In genomic region chr10:86367339-86367951, GRCh38 we compare ENCODE assay signal across 8 cellular contexts. TPM values are rescaled to one million over a fixed set of nuclear protein-coding genes. Genes with fewer than 3 reads are reported as not detected.
A peak's percentile ranks its signal among the peaks of the same experiment; 100 is the strongest.
DNase-seq lines count a peak whose midpoint lies in the region; ATAC-seq and TF ChIP-seq lines count a peak whose summit lies in the region.
"Had no signal": no experiment of that assay in that cellular context is flagged by ENCODE, and none has a peak within 500 bp of the region (broad histone marks: within the 10 kb centered on the region; RNA-seq: fewer than 3 reads in every experiment).

No MANE protein-coding gene starts in this region.

- no peak overlapping the region for H3K27ac ChIP-seq in smooth muscle cell (ENCODE audit: low read depth)

- peaks cover 25% of the 10 kb centered on the region for H4K20me1 ChIP-seq in smooth muscle cell (ENCODE audit: low read depth)

- H3K9me3 Mint-ChIP-seq in activated CD4-positive, alpha-beta T cell treated with anti-CD3 and anti-CD28 coated beads, Interleukin-2, amount 10 ng/mL, durations not matched to agents 24 days and 14 days = no peaks in the 10 kb centered on the region

- no peaks in the 10 kb centered on the region for H3K79me2 ChIP-seq in smooth muscle cell (ENCODE audit: low read depth)

- ATAC-seq in GM21825 (IDR thresholded peaks at IDR 0.05; ENCODE audit: unreplicated experiment) (peak; percentile 30), GM18909 (IDR thresholded peaks at IDR 0.05; ENCODE audit: poor library complexity, unreplicated experiment) (no peak), GM18517 (IDR thresholded peaks at IDR 0.05; ENCODE audit: unreplicated experiment) (no peak)

- H3K27me3 Mint-ChIP-seq in activated CD4-positive, alpha-beta T cell treated with anti-CD3 and anti-CD28 coated beads, Interleukin-2, amount 10 ng/mL, durations not matched to agents 24 days and 14 days = peaks cover 68% of the 10 kb centered on the region

- peak overlapping the region; percentile 45 for H3K4me3 ChIP-seq in iPS-15b (ENCODE audit: low read depth, low read length)
- H3K4me3 ChIP-seq in smooth muscle cell = peak overlapping the region; percentile 54
- H3K4me3 ChIP-seq: lung had no signal

- H3K4me3 Mint-ChIP-seq in activated CD4-positive, alpha-beta T cell treated with anti-CD3 and anti-CD28 coated beads, Interleukin-2, amount 10 ng/mL, durations not matched to agents 24 days and 14 days = no peak overlapping the region

- intact Hi-C loops in activated CD4-positive, alpha-beta T cell treated with anti-CD3 and anti-CD28 coated beads, Interleukin-2, amount 10 ng/mL, durations not matched to agents 24 days and 14 days (cut with micrococcal nuclease) = no loop called here

- H3K9ac ChIP-seq in iPS-15b (ENCODE audit: low read depth, low read length) (no peak overlapping the region), smooth muscle cell (ENCODE audit: low read depth) (no peak overlapping the region)

- no peak overlapping the region for H2AFZ ChIP-seq in smooth muscle cell (ENCODE audit: low read depth)

- peaks cover 2% of the 10 kb centered on the region for H3K4me1 ChIP-seq in iPS-15b (ENCODE audit: control insufficient read depth, insufficient read depth, low read length)
- H3K4me1 ChIP-seq in smooth muscle cell (ENCODE audit: low read depth) = no peaks in the 10 kb centered on the region

- TF ChIP-seq CTCF in smooth muscle cell (IDR thresholded peaks at IDR 0.05; ENCODE audit: borderline replicate concordance, insufficient read depth, poor library complexity, severe bottlenecking) = no peak

- peak overlapping the region; percentile 88 for H3K4me2 ChIP-seq in smooth muscle cell

- H3K27me3 ChIP-seq in iPS-15b (ENCODE audit: control insufficient read depth, insufficient read depth, low read length) (peaks cover 90% of the 10 kb centered on the region), smooth muscle cell (ENCODE audit: low read depth) (peaks cover 95% of the 10 kb centered on the region)

- H3K9me3 ChIP-seq in iPS-15b (ENCODE audit: control insufficient read depth, insufficient read depth, low read length) (no peaks in the 10 kb centered on the region), smooth muscle cell (replicated peaks; ENCODE audit: low read depth) (no peaks in the 10 kb centered on the region)

- H3K4me1 Mint-ChIP-seq in activated CD4-positive, alpha-beta T cell treated with anti-CD3 and anti-CD28 coated beads, Interleukin-2, amount 10 ng/mL, durations not matched to agents 24 days and 14 days = peaks cover 6% of the 10 kb centered on the region

- H3K36me3 ChIP-seq in iPS-15b (ENCODE audit: control insufficient read depth, insufficient read depth, low read length) (no peaks in the 10 kb centered on the region), smooth muscle cell (ENCODE audit: low read depth) (no peaks in the 10 kb centered on the region)

- no peak overlapping the region for H3K27ac Mint-ChIP-seq in activated CD4-positive, alpha-beta T cell treated with anti-CD3 and anti-CD28 coated beads, Interleukin-2, amount 10 ng/mL, durations not matched to agents 24 days and 14 days

- 17% methylated on average over 44 of the region's 44 CpGs for WGBS in smooth muscle cell (ENCODE audit: low lambda C conversion rate)

- peak; percentile 46 for DNase-seq in T1000 (lab: John Stamatoyannopoulos, UW)
- no peak for DNase-seq in smooth muscle cell (lab: John Stamatoyannopoulos, UW; ENCODE audit: unreplicated experiment)
- no peak for DNase-seq in activated CD4-positive, alpha-beta T cell treated with anti-CD3 and anti-CD28 coated beads, Interleukin-2, amount 10 ng/mL, durations not matched to agents 24 days and 14 days

- no peaks in the 10 kb centered on the region for H3F3A ChIP-seq in smooth muscle cell (ENCODE audit: low read depth)

- H3K36me3 Mint-ChIP-seq in activated CD4-positive, alpha-beta T cell treated with anti-CD3 and anti-CD28 coated beads, Interleukin-2, amount 10 ng/mL, durations not matched to agents 24 days and 14 days (ENCODE audit: low read depth) = peaks cover 4% of the 10 kb centered on the region

RNA-seq across cellular contexts. Expression of gene GRID1, which starts 0.8 kb away (rescaled TPM):
- total RNA-seq in smooth muscle cell = 7.4 and 7.5 TPM in 2 replicates
- polyA plus RNA-seq in smooth muscle cell = 3.1 and 4.4 TPM in 2 replicates
- total RNA-seq in activated CD4-positive, alpha-beta T cell treated with anti-CD3 and anti-CD28 coated beads, Interleukin-2, amount 10 ng/mL, durations not matched to agents 24 days and 14 days = not detected in 2 replicates
